Comparison of ENCODE assay signal across 13 cellular contexts in the genomic region with DNA sequence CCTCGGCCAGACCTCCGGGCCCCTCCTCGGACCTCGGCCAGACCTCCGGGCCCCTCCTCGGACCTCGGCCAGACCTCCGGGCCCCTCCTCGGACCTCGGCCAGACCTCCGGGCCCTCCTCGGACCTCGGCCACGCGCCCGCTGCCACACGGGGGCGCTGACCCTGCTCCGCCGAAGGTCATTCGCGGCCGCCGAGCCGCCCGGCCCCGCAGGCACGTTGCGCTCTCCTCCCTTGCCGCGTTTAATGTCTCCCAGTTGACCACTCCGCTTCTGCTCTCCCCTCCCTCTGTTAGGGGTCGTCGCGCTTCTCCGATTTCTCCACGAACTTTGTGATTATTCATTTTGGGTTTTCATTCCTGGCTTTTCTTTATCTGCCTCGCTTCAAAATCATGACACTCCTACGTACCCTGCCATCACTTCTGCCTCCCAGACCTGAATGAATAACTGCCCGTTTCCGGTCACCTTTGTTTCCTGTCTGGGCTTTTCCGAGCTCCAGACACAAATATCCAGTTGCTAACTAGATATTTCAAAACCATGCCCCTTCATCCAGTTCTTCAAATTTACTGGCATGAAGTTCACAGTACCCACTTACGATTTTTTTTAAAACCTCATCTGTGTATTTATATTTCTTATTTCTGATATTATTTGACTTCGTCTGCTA. TPM values are rescaled to one million over a fixed set of nuclear protein-coding genes. Genes with fewer than 3 reads are reported as not detected.
DNase-seq lines count a peak whose midpoint lies in the region; ATAC-seq and TF ChIP-seq lines count a peak whose summit lies in the region.
"Had no signal": no experiment of that assay in that cellular context is flagged by ENCODE, and none has a peak within 500 bp of the region (broad histone marks: within the 10 kb centered on the region; RNA-seq: fewer than 3 reads in every experiment).

No MANE protein-coding gene starts in this region.

- H3K4me1 ChIP-seq in GM23338 (ENCODE audit: insufficient read depth) (peaks cover 8% of the 10 kb centered on the region), upper lobe of right lung (no peaks in the 10 kb centered on the region)
- H3K4me1 ChIP-seq: HAP-1 had no signal

- peaks cover 8% of the 10 kb centered on the region for H3K4me1 Mint-ChIP-seq in GM23338
- peaks cover 19% of the 10 kb centered on the region for H3K4me1 Mint-ChIP-seq in WTC11

- H3K9me2 ChIP-seq in GM23338 (ENCODE audit: insufficient read depth): peaks cover 6% of the 10 kb centered on the region; the same call in 1 of the 2 replicates

- no peak overlapping the region for H3K27ac ChIP-seq in GM23338 (ENCODE audit: low read depth)
- no peak overlapping the region for H3K27ac ChIP-seq in upper lobe of right lung

- WGBS in lower leg skin, 2 donors: 90 to 91% methylated on average over 26 to 37 of the region's 44 CpGs

- H3F3A ChIP-seq in GM23338 (replicated peaks; ENCODE audit: low read depth): no peaks in the 10 kb centered on the region

- H3K9me3 Mint-ChIP-seq in GM23338 (peaks cover 37% of the 10 kb centered on the region), WTC11 (peaks cover 29% of the 10 kb centered on the region)

- no peaks in the 10 kb centered on the region for H3K79me2 ChIP-seq in GM23338 (replicated peaks; ENCODE audit: insufficient read depth)

- H4K20me1 ChIP-seq in GM23338 (replicated peaks; ENCODE audit: insufficient read depth): no peaks in the 10 kb centered on the region

- TF ChIP-seq CTCF in GM23338 (conservative IDR thresholded peaks at IDR 0.05; ENCODE audit: low read depth in 2 of 2) (peak in 1 of 2 experiments; percentile 51; a peak in 2 of 4 replicates), WTC11 (IDR thresholded peaks at IDR 0.05) (no peak), fibroblast of pulmonary artery (IDR thresholded peaks at IDR 0.05; ENCODE audit: low read length, missing control alignments) (no peak), upper lobe of right lung (IDR thresholded peaks at IDR 0.05) (no peak), lower leg skin (IDR thresholded peaks at IDR 0.05) (no peak)

- H3K27me3 Mint-ChIP-seq in GM23338 (ENCODE audit: insufficient read depth, low read depth, poor library complexity) (peaks cover 9% of the 10 kb centered on the region), WTC11 (ENCODE audit: low read depth) (peaks cover 8% of the 10 kb centered on the region)

- H3K27me3 ChIP-seq in GM23338 (ENCODE audit: insufficient read depth) (no peaks in the 10 kb centered on the region), upper lobe of right lung (no peaks in the 10 kb centered on the region)

- CTCF ChIA-PET in WTC11 (lab: Charles Lee): no interaction called here

- no peaks in the 10 kb centered on the region for H3K9me3 ChIP-seq in upper lobe of right lung
- H3K9me3 ChIP-seq: HAP-1 had no signal

- H3K4me3 Mint-ChIP-seq in GM23338 (no peak overlapping the region), WTC11 (no peak overlapping the region)

- DNase-seq in GM23338 (ENCODE audit: low spot score) (no peak), WTC11 (ENCODE audit: low spot score) (peak; percentile 19), fibroblast of pulmonary artery (ENCODE audit: low read depth) (peak; percentile 58), upper lobe of right lung (no peak), lower leg skin (ENCODE audit: low spot score in 2 of 2) (no peak), NCI-H69 (lab: John Stamatoyannopoulos, UW) (no peak)
- DNase-seq: DMS153, IMR-90, NCI-H1417 treated with DMSO at 0.1 percent for 48 hours, NCI-H2029, NCI-H510A treated with DMSO at 0.1 percent for 48 hours had no signal

- H3K4me2 ChIP-seq in GM23338: 0 out of 2 replicates have a peak overlapping the region, but pooled peaks have one; percentile 23

- ATAC-seq in GM23338 (no peak), WTC11 (peak; percentile 38), upper lobe of right lung (peak; percentile 45), HG03159 (IDR thresholded peaks at IDR 0.05; ENCODE audit: unreplicated experiment) (no peak)

- POLR2A ChIA-PET in WTC11 (lab: Charles Lee): no interaction called here

- H3K36me3 ChIP-seq in GM23338 (ENCODE audit: insufficient read depth): no peaks in the 10 kb centered on the region
- no peaks in the 10 kb centered on the region for H3K36me3 ChIP-seq in upper lobe of right lung
- H3K36me3 ChIP-seq: HAP-1 had no signal

- TF ChIP-seq POLR2A in lower leg skin (IDR thresholded peaks at IDR 0.05): no peak

- intact Hi-C loops in upper lobe of right lung (cut with DNase I): no loop called here
- intact Hi-C loops in lower leg skin (cut with DNase I; ENCODE audit: low total_unique reads): no loop called here

- H2AFZ ChIP-seq in GM23338: peak overlapping the region; percentile 30; the same call in 1 of the 2 replicates

- H3K36me3 Mint-ChIP-seq in GM23338 (ENCODE audit: low read depth) (peaks cover 22% of the 10 kb centered on the region), WTC11 (peaks cover 28% of the 10 kb centered on the region)

- no peak overlapping the region for H3K27ac Mint-ChIP-seq in GM23338
- H3K27ac Mint-ChIP-seq in WTC11: no peak overlapping the region

- H3K4me3 ChIP-seq in GM23338: no peak overlapping the region
- H3K4me3 ChIP-seq in fibroblast of pulmonary artery (replicated peaks; ENCODE audit: low read depth, low read length): no peak overlapping the region
- no peak overlapping the region for H3K4me3 ChIP-seq in upper lobe of right lung
- no peak overlapping the region for H3K4me3 ChIP-seq in lower leg skin (ENCODE audit: low read depth, poor library complexity, severe bottlenecking)
- H3K4me3 ChIP-seq: HAP-1 had no signal

TF ChIP-seq in GM23338, 12 proteins besides CTCF, POLR2A, EP300 and RAD21 (continues in another document):
- no peak for TF ChIP-seq JUNB (IDR thresholded peaks at IDR 0.05; ENCODE audit: unreplicated experiment)
- no peak for TF ChIP-seq CREB1 (CRISPR knock-in tag; IDR thresholded peaks at IDR 0.05; ENCODE audit: low read depth)
- TF ChIP-seq ZNF114 (CRISPR knock-in tag; IDR thresholded peaks at IDR 0.05): no peak
- TF ChIP-seq, protein P1, sequence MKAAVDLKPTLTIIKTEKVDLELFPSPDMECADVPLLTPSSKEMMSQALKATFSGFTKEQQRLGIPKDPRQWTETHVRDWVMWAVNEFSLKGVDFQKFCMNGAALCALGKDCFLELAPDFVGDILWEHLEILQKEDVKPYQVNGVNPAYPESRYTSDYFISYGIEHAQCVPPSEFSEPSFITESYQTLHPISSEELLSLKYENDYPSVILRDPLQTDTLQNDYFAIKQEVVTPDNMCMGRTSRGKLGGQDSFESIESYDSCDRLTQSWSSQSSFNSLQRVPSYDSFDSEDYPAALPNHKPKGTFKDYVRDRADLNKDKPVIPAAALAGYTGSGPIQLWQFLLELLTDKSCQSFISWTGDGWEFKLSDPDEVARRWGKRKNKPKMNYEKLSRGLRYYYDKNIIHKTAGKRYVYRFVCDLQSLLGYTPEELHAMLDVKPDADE (IDR thresholded peaks at IDR 0.05): no peak
- TF ChIP-seq EZH2phosphoT487 (IDR thresholded peaks at IDR 0.05; ENCODE audit: unreplicated experiment): no peak
- no peak for TF ChIP-seq EZH2 (IDR thresholded peaks at IDR 0.05; ENCODE audit: low read depth, unreplicated experiment)

TF ChIP-seq in WTC11, 78 proteins besides CTCF, POLR2A, EP300 and RAD21 (continues in another document):
- TF ChIP-seq NFE2L1 (CRISPR knock-in tag; IDR thresholded peaks at IDR 0.05) (no peak), FOXP1 (CRISPR knock-in tag; IDR thresholded peaks at IDR 0.05; ENCODE audit: borderline replicate concordance) (no peak), MXD4 (CRISPR knock-in tag; IDR thresholded peaks at IDR 0.05; ENCODE audit: borderline replicate concordance) (no peak)
- TF ChIP-seq, protein P2, sequence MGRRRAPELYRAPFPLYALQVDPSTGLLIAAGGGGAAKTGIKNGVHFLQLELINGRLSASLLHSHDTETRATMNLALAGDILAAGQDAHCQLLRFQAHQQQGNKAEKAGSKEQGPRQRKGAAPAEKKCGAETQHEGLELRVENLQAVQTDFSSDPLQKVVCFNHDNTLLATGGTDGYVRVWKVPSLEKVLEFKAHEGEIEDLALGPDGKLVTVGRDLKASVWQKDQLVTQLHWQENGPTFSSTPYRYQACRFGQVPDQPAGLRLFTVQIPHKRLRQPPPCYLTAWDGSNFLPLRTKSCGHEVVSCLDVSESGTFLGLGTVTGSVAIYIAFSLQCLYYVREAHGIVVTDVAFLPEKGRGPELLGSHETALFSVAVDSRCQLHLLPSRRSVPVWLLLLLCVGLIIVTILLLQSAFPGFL (CRISPR knock-in tag; IDR thresholded peaks at IDR 0.05; ENCODE audit: borderline replicate concordance): no peak
- TF ChIP-seq, protein P3, sequence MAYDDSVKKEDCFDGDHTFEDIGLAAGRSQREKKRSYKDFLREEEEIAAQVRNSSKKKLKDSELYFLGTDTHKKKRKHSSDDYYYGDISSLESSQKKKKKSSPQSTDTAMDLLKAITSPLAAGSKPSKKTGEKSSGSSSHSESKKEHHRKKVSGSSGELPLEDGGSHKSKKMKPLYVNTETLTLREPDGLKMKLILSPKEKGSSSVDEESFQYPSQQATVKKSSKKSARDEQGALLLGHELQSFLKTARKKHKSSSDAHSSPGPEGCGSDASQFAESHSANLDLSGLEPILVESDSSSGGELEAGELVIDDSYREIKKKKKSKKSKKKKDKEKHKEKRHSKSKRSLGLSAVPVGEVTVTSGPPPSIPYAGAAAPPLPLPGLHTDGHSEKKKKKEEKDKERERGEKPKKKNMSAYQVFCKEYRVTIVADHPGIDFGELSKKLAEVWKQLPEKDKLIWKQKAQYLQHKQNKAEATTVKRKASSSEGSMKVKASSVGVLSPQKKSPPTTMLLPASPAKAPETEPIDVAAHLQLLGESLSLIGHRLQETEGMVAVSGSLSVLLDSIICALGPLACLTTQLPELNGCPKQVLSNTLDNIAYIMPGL (CRISPR knock-in tag; IDR thresholded peaks at IDR 0.05): no peak
- TF ChIP-seq, protein P4, sequence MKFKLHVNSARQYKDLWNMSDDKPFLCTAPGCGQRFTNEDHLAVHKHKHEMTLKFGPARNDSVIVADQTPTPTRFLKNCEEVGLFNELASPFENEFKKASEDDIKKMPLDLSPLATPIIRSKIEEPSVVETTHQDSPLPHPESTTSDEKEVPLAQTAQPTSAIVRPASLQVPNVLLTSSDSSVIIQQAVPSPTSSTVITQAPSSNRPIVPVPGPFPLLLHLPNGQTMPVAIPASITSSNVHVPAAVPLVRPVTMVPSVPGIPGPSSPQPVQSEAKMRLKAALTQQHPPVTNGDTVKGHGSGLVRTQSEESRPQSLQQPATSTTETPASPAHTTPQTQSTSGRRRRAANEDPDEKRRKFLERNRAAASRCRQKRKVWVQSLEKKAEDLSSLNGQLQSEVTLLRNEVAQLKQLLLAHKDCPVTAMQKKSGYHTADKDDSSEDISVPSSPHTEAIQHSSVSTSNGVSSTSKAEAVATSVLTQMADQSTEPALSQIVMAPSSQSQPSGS (CRISPR knock-in tag; IDR thresholded peaks at IDR 0.05; ENCODE audit: borderline replicate concordance, low read depth): no peak

RNA-seq across cellular contexts. Expression of a gene that starts 14.8 kb away (rescaled TPM):
- total RNA-seq in GM23338 (2014; rRNA removed; shearing (Covaris generic)): 3.2 and 4.0 TPM in 2 replicates
- 1.1 and 2.0 TPM in 2 replicates for polyA plus RNA-seq in GM23338 (2016; fragmentation: Nextera tagmentation; extraction: Ambion mirVana)
- 0.39 to 0.55 TPM (median 0.48 TPM) in 3 replicates for total RNA-seq in WTC11 (2021)
- 55.2 TPM for total RNA-seq in upper lobe of right lung
- 10 to 100 TPM in 1 of 4 donors, 1 to 10 TPM in 3; 5.1 to 14.5 (median 6.9) TPM for total RNA-seq in lower leg skin

Comparison
In these comparisons a context has a peak if more than half of its experiments do, and no peak if none do; other contexts are left out.
1. ATAC-seq: peak in WTC11 (single experiment) and upper lobe of right lung (single experiment); none in GM23338 (single experiment) and HG03159 (single experiment).
2. DNase-seq: peak in WTC11 (single experiment) and fibroblast of pulmonary artery (single experiment); none in GM23338 (single experiment), upper lobe of right lung (single experiment), lower leg skin (0 of 2) and NCI-H69 (single experiment).